In genomic region chr2:9703701-9704221, GRCh38 we compare ENCODE assay signal across 8 cellular contexts.
A peak's percentile ranks its signal among the peaks of the same experiment; 100 is the strongest.
DNase-seq lines count a peak whose midpoint lies in the region; ATAC-seq, FAIRE-seq and TF ChIP-seq lines count a peak whose summit lies in the region.
"Had no signal": no experiment of that assay in that cellular context is flagged by ENCODE, and none has a peak within 500 bp of the region (broad histone marks: within the 10 kb centered on the region; RNA-seq: fewer than 3 reads in every experiment).

No MANE protein-coding gene starts in this region.

- H3K9me3 Mint-ChIP-seq in effector memory CD8-positive, alpha-beta T cell: peaks cover 2 to 6% of the 10 kb centered on the region in 2 donors

- H3K27ac Mint-ChIP-seq in effector memory CD8-positive, alpha-beta T cell: peak overlapping the region; percentile 97 to 98

- DNase-seq in H54 (ENCODE audit: insufficient read length, low spot score) (peak; percentile 91), RCC 7860 (ENCODE audit: low spot score) (peak; percentile 98), NCI-H1417 (lab: John Stamatoyannopoulos, UW) (no peak)
- no peak for DNase-seq in effector memory CD8-positive, alpha-beta T cell

- H3K27me3 Mint-ChIP-seq in effector memory CD8-positive, alpha-beta T cell: no peaks in the 10 kb centered on the region

- peaks cover 41 to 46% of the 10 kb centered on the region in 2 donors for H3K4me1 Mint-ChIP-seq in effector memory CD8-positive, alpha-beta T cell (ENCODE audit: low read depth in 2 of 2)

- H3K27me3 ChIP-seq in skeletal muscle satellite cell (ENCODE audit: control insufficient read depth, insufficient read depth, low read length): no peaks in the 10 kb centered on the region
- H3K27me3 ChIP-seq: tibial nerve had no signal

- peak overlapping the region; percentile 37 for H3K4me3 ChIP-seq in skeletal muscle satellite cell (ENCODE audit: low read length)
- H3K4me3 ChIP-seq: tibial nerve had no signal

- peak overlapping the region; percentile 37 for H3K9ac ChIP-seq in skeletal muscle satellite cell (ENCODE audit: low read depth, low read length)

- FAIRE-seq in H54 (lab: Jason Lieb, UNC) (peak; percentile 75), RCC 7860 (lab: Jason Lieb, UNC) (peak; percentile 91)

- ATAC-seq in effector memory CD8-positive, alpha-beta T cell (replicated peaks): peak; percentile 17
- ATAC-seq in GM18517 (IDR thresholded peaks at IDR 0.05; ENCODE audit: unreplicated experiment): no peak
- ATAC-seq in HG03342 (IDR thresholded peaks at IDR 0.05; ENCODE audit: unreplicated experiment): no peak

- TF ChIP-seq POLR2A in H54 (IDR thresholded peaks at IDR 0.05; ENCODE audit: low read depth, low read length): no peak

- H3K36me3 Mint-ChIP-seq in effector memory CD8-positive, alpha-beta T cell (ENCODE audit: insufficient read depth): peaks cover 16% of the 10 kb centered on the region

- H3K4me2 ChIP-seq in skeletal muscle satellite cell (ENCODE audit: low read length): peak overlapping the region; percentile 79

- no peaks in the 10 kb centered on the region for H3K9me3 ChIP-seq in skeletal muscle satellite cell (replicated peaks; ENCODE audit: low read length)
- H3K9me3 ChIP-seq: tibial nerve had no signal

- H3K36me3 ChIP-seq in skeletal muscle satellite cell (ENCODE audit: insufficient read depth, low read length): no peaks in the 10 kb centered on the region
- H3K36me3 ChIP-seq: tibial nerve had no signal

- H3K4me3 Mint-ChIP-seq in effector memory CD8-positive, alpha-beta T cell: peak overlapping the region; percentile 41 to 65

- peaks cover 28% of the 10 kb centered on the region for H3K4me1 ChIP-seq in skeletal muscle satellite cell (ENCODE audit: control insufficient read depth, insufficient read depth, low read length)

Comparison
In these comparisons a context has a peak if more than half of its experiments do, and no peak if none do; other contexts are left out.
1. DNase-seq: peak in H54 (single experiment) and RCC 7860 (single experiment); none in effector memory CD8-positive, alpha-beta T cell (0 of 3) and NCI-H1417 (0 of 3).